8 cellular contexts compared by ENCODE assay signal in genomic region chr22:30705710-30706651, GRCh38. TPM values are rescaled to one million over a fixed set of nuclear protein-coding genes. Genes with fewer than 3 reads are reported as not detected.
DNase-seq lines count a peak whose midpoint lies in the region; ATAC-seq and TF ChIP-seq lines count a peak whose summit lies in the region.

No MANE protein-coding gene starts in this region.

- no peak overlapping the region for H2BK120ac ChIP-seq in trophoblast cell (ENCODE audit: insufficient read depth, low read length, poor library complexity)

- peak overlapping the region; percentile 44 for H3K27ac ChIP-seq in caudate nucleus (ENCODE audit: low read depth, low read length)
- H3K27ac ChIP-seq in left ventricle myocardium inferior (replicated peaks), result no peak overlapping the region
- H3K27ac ChIP-seq in A673 (ENCODE audit: low read depth, low read length, poor library complexity, severe bottlenecking), result no peak overlapping the region
- no peak overlapping the region for H3K27ac ChIP-seq in trophoblast cell (ENCODE audit: low read depth, low read length)

- BruUV-seq in A673 (replicated peaks; lab: Mats Ljungman, UMichigan), result no TSS peak

- H2AFZ ChIP-seq in trophoblast cell (ENCODE audit: insufficient read depth, low read length, poor library complexity), result no peak overlapping the region

- H3K27me3 ChIP-seq in left ventricle myocardium inferior (ENCODE audit: low read depth), result no peaks in the 10 kb centered on the region
- no peaks in the 10 kb centered on the region for H3K27me3 ChIP-seq in A673 (replicated peaks; ENCODE audit: insufficient read depth, low read depth, low read length, poor library complexity)
- no peaks in the 10 kb centered on the region for H3K27me3 ChIP-seq in trophoblast cell (ENCODE audit: insufficient read depth, low read length)

- H2BK5ac ChIP-seq in trophoblast cell (ENCODE audit: low read depth, low read length, poor library complexity), result no peak overlapping the region

- H3K9me3 ChIP-seq in left ventricle myocardium inferior (replicated peaks), result no peaks in the 10 kb centered on the region
- no peaks in the 10 kb centered on the region for H3K9me3 ChIP-seq in A673 (ENCODE audit: low read depth, low read length, poor library complexity, severe bottlenecking)
- no peaks in the 10 kb centered on the region for H3K9me3 ChIP-seq in trophoblast cell (ENCODE audit: insufficient read depth, low read depth, low read length)

- H3K23ac ChIP-seq in trophoblast cell (ENCODE audit: low read length), result no peak overlapping the region

- no peak overlapping the region for H4K8ac ChIP-seq in trophoblast cell (ENCODE audit: low read depth, low read length)

- CTCF ChIA-PET in A673 (lab: Charles Lee), result no interaction called here

- no peak overlapping the region for H2BK12ac ChIP-seq in trophoblast cell (ENCODE audit: low read length)

- no peak overlapping the region for H3K14ac ChIP-seq in trophoblast cell (ENCODE audit: low read length)

- TF ChIP-seq POLR2A in GM18505 (IDR thresholded peaks at IDR 0.05; ENCODE audit: borderline replicate concordance, extremely low read depth, insufficient read depth, insufficient read length), result no peak

- no peak overlapping the region for H3K4me2 ChIP-seq in trophoblast cell (ENCODE audit: low read length)

- H3K4me1 ChIP-seq in left ventricle myocardium inferior (no peaks in the 10 kb centered on the region), A673 (ENCODE audit: insufficient read depth, low read length, poor library complexity, severe bottlenecking) (no peaks in the 10 kb centered on the region), trophoblast cell (ENCODE audit: control insufficient read depth in 1 of 2, insufficient read depth in 2 of 2, low read length in 2 of 2) (no peaks in the 10 kb centered on the region)

- intact Hi-C loops in left ventricle myocardium inferior (cut with micrococcal nuclease) (no loop called here), A673 (cut with micrococcal nuclease; ENCODE audit: unreplicated experiment) (no loop called here)

- H3K9ac ChIP-seq in trophoblast cell (ENCODE audit: low read length), result no peak overlapping the region

- no CpG with 5 or more reads among the region's 11 CpGs for WGBS in trophoblast cell (ENCODE audit: extremely low coverage, insufficient coverage, insufficient read length)

- no peak overlapping the region for H3K18ac ChIP-seq in trophoblast cell (ENCODE audit: low read length)

- no peak overlapping the region for H2AK5ac ChIP-seq in trophoblast cell (ENCODE audit: low read length)

- H4K91ac ChIP-seq in trophoblast cell (ENCODE audit: low read depth, low read length), result no peak overlapping the region

- TF ChIP-seq CTCF in left ventricle myocardium inferior (IDR thresholded peaks at IDR 0.05; ENCODE audit: borderline replicate concordance) (no peak), A673 (conservative IDR thresholded peaks at IDR 0.05; ENCODE audit: low read depth, low read length) (no peak)

- peak; percentile 52 for ATAC-seq in GM21381 (IDR thresholded peaks at IDR 0.05; ENCODE audit: unreplicated experiment)
- no peak for ATAC-seq in GM18505 (IDR thresholded peaks at IDR 0.05; ENCODE audit: unreplicated experiment)

- H3K36me3 ChIP-seq in left ventricle myocardium inferior, result no peaks in the 10 kb centered on the region
- no peaks in the 10 kb centered on the region for H3K36me3 ChIP-seq in A673 (ENCODE audit: insufficient read depth, low read length, poor library complexity, severe bottlenecking)
- no peaks in the 10 kb centered on the region for H3K36me3 ChIP-seq in trophoblast cell (ENCODE audit: control insufficient read depth in 1 of 2, insufficient read depth in 2 of 2, low read length in 2 of 2)

- peak; percentile 94 for DNase-seq in EH (ENCODE audit: low read depth)
- DNase-seq in NCI-H1694 (lab: John Stamatoyannopoulos, UW), result peak; percentile 79
- peak in 19 of 61 donors; percentile 13 to 91 (median 34) for DNase-seq in caudate nucleus (lab: John Stamatoyannopoulos, UW)
- no peak for DNase-seq in left ventricle myocardium inferior
- no peak for DNase-seq in A673 (ENCODE audit: low spot score)
- DNase-seq in trophoblast cell, result no peak

- H3K4ac ChIP-seq in trophoblast cell (ENCODE audit: low read depth, low read length), result no peak overlapping the region

- H4K12ac ChIP-seq in trophoblast cell (ENCODE audit: low read depth, low read length), result no peak overlapping the region

- no peaks in the 10 kb centered on the region for H3K79me1 ChIP-seq in trophoblast cell (ENCODE audit: low read length)

- no peak overlapping the region for H3K4me3 ChIP-seq in left ventricle myocardium inferior
- H3K4me3 ChIP-seq in A673 (ENCODE audit: low read depth, low read length, poor library complexity, severe bottlenecking), result no peak overlapping the region
- no peak overlapping the region for H3K4me3 ChIP-seq in trophoblast cell (ENCODE audit: low read depth, low read length)

- POLR2A ChIA-PET in A673 (lab: Charles Lee; ENCODE audit: low non-redundant PET), result no interaction called here

- H3K79me2 ChIP-seq in trophoblast cell (ENCODE audit: control insufficient read depth, insufficient read depth, low read length, poor library complexity), result no peaks in the 10 kb centered on the region

RNA-seq across cellular contexts. Expression of gene OSBP2, which starts 11.3 kb away (rescaled TPM):
- total RNA-seq in left ventricle myocardium inferior (22.2 TPM), A673 (2021) (1.8 and 2.1 TPM in 2 replicates)
- 0.17 and 0.21 TPM in 2 replicates for polyA plus RNA-seq in trophoblast cell (2013)

RNA-seq across cellular contexts. Expression of gene DUSP18, which starts 38.3 kb away (rescaled TPM):
- total RNA-seq in left ventricle myocardium inferior, result 2.7 TPM
- 5.2 and 5.4 TPM in 2 replicates for total RNA-seq in A673 (2021)
- 4.8 and 5.0 TPM in 2 replicates for polyA plus RNA-seq in trophoblast cell (2013)

Comparison
In these comparisons a context has a peak if more than half of its experiments do, and no peak if none do; other contexts are left out.
1. DNase-seq: peak in EH (single experiment) and NCI-H1694 (single experiment); none in left ventricle myocardium inferior (single experiment), A673 (single experiment) and trophoblast cell (0 of 2).